8 cellular contexts compared by ENCODE assay signal in the genomic region with DNA sequence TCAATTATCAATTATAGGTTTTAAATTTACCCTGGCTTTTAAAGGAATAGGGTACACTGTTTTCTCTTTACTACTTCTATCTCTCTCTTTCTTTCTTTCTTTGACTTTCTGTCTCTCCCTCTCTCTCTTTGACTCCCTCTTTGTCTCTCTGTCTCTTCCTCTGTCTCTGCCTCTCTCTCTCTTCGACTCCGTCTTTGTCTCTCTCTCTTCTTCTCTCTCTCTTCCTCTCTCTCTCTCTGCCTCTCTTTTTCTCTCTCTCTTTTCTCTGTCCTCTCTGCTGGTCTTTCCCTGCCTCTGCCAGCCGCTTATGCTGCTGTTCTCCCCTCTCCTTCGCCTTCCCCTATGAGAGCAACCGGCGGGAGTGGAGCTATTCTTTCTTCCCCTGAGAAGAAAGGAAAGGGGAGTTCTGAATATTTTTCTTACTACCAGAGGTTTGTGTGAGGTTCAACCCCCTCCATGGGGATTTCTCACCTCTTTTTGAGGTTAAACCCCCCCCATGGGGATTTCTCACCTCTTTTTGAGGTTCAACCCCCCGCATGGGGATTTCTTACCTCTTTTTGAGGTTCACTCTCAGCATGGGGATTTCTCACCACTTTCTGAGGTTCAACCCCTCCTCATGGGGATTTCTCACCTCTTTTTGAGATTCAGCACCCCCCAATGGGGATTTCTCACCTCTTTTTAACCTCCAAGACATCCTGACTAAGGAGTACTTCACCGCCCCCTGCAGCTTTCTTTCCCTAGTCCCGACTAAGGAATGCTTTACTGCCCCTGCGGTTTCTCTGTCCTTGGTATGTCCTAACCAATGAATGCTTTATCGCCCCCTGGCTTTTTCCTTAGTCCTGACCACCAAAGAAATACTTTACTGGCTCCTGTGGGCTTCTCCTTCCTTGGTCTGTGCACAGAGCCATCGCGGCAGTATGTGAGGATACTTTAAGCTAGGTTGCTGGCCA. TPM values are rescaled to one million over a fixed set of nuclear protein-coding genes. Genes with fewer than 3 reads are reported as not detected.
DNase-seq lines count a peak whose midpoint lies in the region; ATAC-seq and TF ChIP-seq lines count a peak whose summit lies in the region.

No MANE protein-coding gene starts in this region.

- peaks cover 10% of the 10 kb centered on the region for H3K9me3 Mint-ChIP-seq in Caco-2 (ENCODE audit: unreplicated experiment)
- peaks cover 0 to 2% (median 0%) of the 10 kb centered on the region in 11 donors for H3K9me3 Mint-ChIP-seq in naive thymus-derived CD4-positive, alpha-beta T cell

- intact Hi-C loops in Caco-2 (cut with micrococcal nuclease; ENCODE audit: unreplicated experiment), result loop anchor here (1.0 kb wide), 1 partner anchor 12 kb away; no protein-coding TSS in a partner anchor
- intact Hi-C loops in naive thymus-derived CD4-positive, alpha-beta T cell (cut with micrococcal nuclease), result loop anchor here in 1 of 2 donors (1.0 to 2.0 kb wide), 2 partner anchors 28 to 72 kb away; no protein-coding TSS in a partner anchor

- CTCF ChIA-PET in Caco-2 (lab: Charles Lee), result interaction anchor here (0.6 kb wide), 1 partner anchor 629 kb away, joined by 3 read pairs; no protein-coding TSS in a partner anchor
- CTCF ChIA-PET in naive thymus-derived CD4-positive, alpha-beta T cell (lab: Charles Lee), result no interaction called here

- H3K4me3 ChIP-seq in Caco-2 (ENCODE audit: low read depth, low read length), result no peak overlapping the region
- H3K4me3 ChIP-seq in naive thymus-derived CD4-positive, alpha-beta T cell (ENCODE audit: low read length), result no peak overlapping the region

- DNase-seq in Caco-2 (peak; percentile 39), KBM-7 (peak; percentile 43), activated T-helper 1 cell treated with Interleukin-2 at 50 U/mL for 16 hours (ENCODE audit: low read depth) (peak; percentile 1), DMS79 (lab: John Stamatoyannopoulos, UW) (no peak), NCI-H2107 treated with DMSO at 0.1 percent for 48 hours (lab: John Stamatoyannopoulos, UW; ENCODE audit: unreplicated experiment) (no peak)
- peak in 3 of 9 donors; percentile 16 to 52 (median 35) for DNase-seq in naive thymus-derived CD4-positive, alpha-beta T cell

- H3K4me3 Mint-ChIP-seq in Caco-2 (ENCODE audit: unreplicated experiment), result no peak overlapping the region
- peak overlapping the region in 2 of 10 donors; percentile 0 to 16 for H3K4me3 Mint-ChIP-seq in naive thymus-derived CD4-positive, alpha-beta T cell

- H3K36me3 ChIP-seq in Caco-2 (ENCODE audit: control insufficient read depth, insufficient read depth, low read length), result no peaks in the 10 kb centered on the region
- no peaks in the 10 kb centered on the region for H3K36me3 ChIP-seq in naive thymus-derived CD4-positive, alpha-beta T cell (ENCODE audit: control insufficient read depth in 2 of 3, insufficient read depth in 3 of 3, low read length in 3 of 3)

- H3K4me1 Mint-ChIP-seq in Caco-2 (ENCODE audit: low read depth, unreplicated experiment), result no peaks in the 10 kb centered on the region
- peaks cover 0 to 23% (median 5%) of the 10 kb centered on the region in 7 donors for H3K4me1 Mint-ChIP-seq in naive thymus-derived CD4-positive, alpha-beta T cell

- TF ChIP-seq CTCF in Caco-2 (IDR thresholded peaks at IDR 0.05; ENCODE audit: insufficient read depth in 1 of 2, low read depth in 1 of 2, low read length in 1 of 2, severe bottlenecking in 1 of 2, unreplicated experiment in 1 of 2), result peak; percentile 23 to 31

- H3K4me1 ChIP-seq in Caco-2, result no peaks in the 10 kb centered on the region
- H3K4me1 ChIP-seq in naive thymus-derived CD4-positive, alpha-beta T cell (ENCODE audit: control insufficient read depth in 2 of 2, insufficient read depth in 2 of 2, low read length in 2 of 2), result no peaks in the 10 kb centered on the region

- H3K27ac ChIP-seq in naive thymus-derived CD4-positive, alpha-beta T cell (ENCODE audit: low read depth, low read length), result no peak overlapping the region

- H3K27me3 ChIP-seq in Caco-2 (replicated peaks; ENCODE audit: control insufficient read depth, insufficient read depth, low read length), result no peaks in the 10 kb centered on the region; the same call in 1 of the 2 replicates
- no peaks in the 10 kb centered on the region for H3K27me3 ChIP-seq in naive thymus-derived CD4-positive, alpha-beta T cell (ENCODE audit: control insufficient read depth in 2 of 2, insufficient read depth in 2 of 2, low read length in 2 of 2)

- no peaks in the 10 kb centered on the region for H3K36me3 Mint-ChIP-seq in Caco-2 (ENCODE audit: insufficient read depth, unreplicated experiment)
- peaks cover 0 to 7% (median 4%) of the 10 kb centered on the region in 5 donors for H3K36me3 Mint-ChIP-seq in naive thymus-derived CD4-positive, alpha-beta T cell

- ATAC-seq in naive thymus-derived CD4-positive, alpha-beta T cell, result peak; percentile 79
- ATAC-seq in HG02840 (IDR thresholded peaks at IDR 0.05; ENCODE audit: low FRiP score, unreplicated experiment) (no peak), GM18861 (IDR thresholded peaks at IDR 0.05; ENCODE audit: unreplicated experiment) (no peak)

- in situ Hi-C loops in KBM-7 (cut with MboI; ENCODE audit: low pct_unique_long_range_greater_than_20kb, low sequenced_read_pairs), result no loop called here

- no TSS peak for BruUV-seq in Caco-2 (replicated peaks; lab: Mats Ljungman, UMichigan)

- H3K27ac Mint-ChIP-seq in Caco-2 (ENCODE audit: unreplicated experiment), result no peak overlapping the region
- H3K27ac Mint-ChIP-seq in naive thymus-derived CD4-positive, alpha-beta T cell, result peak overlapping the region in 2 of 9 donors; percentile 25 to 86

- POLR2A ChIA-PET in Caco-2 (lab: Charles Lee), result no interaction called here
- POLR2A ChIA-PET in naive thymus-derived CD4-positive, alpha-beta T cell (lab: Charles Lee), result no interaction called here

- H3K9me3 ChIP-seq in Caco-2, result no peaks in the 10 kb centered on the region
- H3K9me3 ChIP-seq in naive thymus-derived CD4-positive, alpha-beta T cell (ENCODE audit: control insufficient read depth in 2 of 3, low read length in 3 of 3), result no peaks in the 10 kb centered on the region

- H3K27me3 Mint-ChIP-seq in Caco-2 (ENCODE audit: insufficient read depth, unreplicated experiment), result peaks cover 16% of the 10 kb centered on the region
- H3K27me3 Mint-ChIP-seq in naive thymus-derived CD4-positive, alpha-beta T cell, result peaks cover 0 to 6% (median 0%) of the 10 kb centered on the region in 5 donors

RNA-seq across cellular contexts. Expression of gene DDHD1, which starts 27.4 kb away (rescaled TPM):
- total RNA-seq in Caco-2 (2022), result 8.8 and 9.0 TPM in 2 replicates
- total RNA-seq in naive thymus-derived CD4-positive, alpha-beta T cell, result 100 to 1,000 TPM in 1 of 5 experiments, 10 to 100 TPM in 4; 46.7 to 103 (median 55.5) TPM
- 1 to 10 TPM; 6.7 to 7.0 TPM for polyA plus RNA-seq in naive thymus-derived CD4-positive, alpha-beta T cell

Comparison
In these comparisons a context has a peak if more than half of its experiments do, and no peak if none do; other contexts are left out.
1. DNase-seq: peak in Caco-2 (2 of 2), KBM-7 (single experiment) and activated T-helper 1 cell treated with Interleukin-2 at 50 U/mL for 16 hours (single experiment); none in DMS79 (single experiment) and NCI-H2107 treated with DMSO at 0.1 percent for 48 hours (single experiment).